19 cellular contexts compared by ENCODE assay signal in the genomic region with DNA sequence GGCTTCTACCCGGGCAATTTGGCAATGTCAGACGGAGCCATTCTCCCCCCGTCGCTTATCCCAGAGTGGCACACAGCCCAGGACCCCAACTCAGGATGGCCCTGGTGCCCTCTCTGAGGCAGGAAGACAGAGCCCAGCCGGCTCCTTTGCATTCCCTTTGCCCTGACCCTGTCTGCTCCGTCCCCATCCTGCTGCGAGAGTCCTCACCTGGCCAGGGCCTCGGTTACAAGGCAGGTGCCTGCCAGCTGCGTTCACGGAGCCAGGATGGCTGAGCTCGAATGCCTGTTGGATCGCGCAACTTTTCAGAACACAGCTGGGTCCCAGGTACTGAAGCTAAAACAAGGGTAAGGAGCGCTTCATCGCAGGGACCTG. TPM values are rescaled to one million over a fixed set of nuclear protein-coding genes. Genes with fewer than 3 reads are reported as not detected.
DNase-seq lines count a peak whose midpoint lies in the region; TF ChIP-seq lines count a peak whose summit lies in the region.
"Had no signal": no experiment of that assay in that cellular context is flagged by ENCODE, and none has a peak within 500 bp of the region (broad histone marks: within the 10 kb centered on the region; RNA-seq: fewer than 3 reads in every experiment).

No MANE protein-coding gene starts in this region.

- TF ChIP-seq CTCF in Loucy (conservative IDR thresholded peaks at IDR 0.05; ENCODE audit: low read length) (no peak), dorsolateral prefrontal cortex (IDR thresholded peaks at IDR 0.05 in 54 of 56, conservative IDR thresholded peaks at IDR 0.05 in 2 of 56; ENCODE audit: low read depth in 1 of 56, partially characterized antibody in 56 of 56) (no peak), neural progenitor cell (IDR thresholded peaks at IDR 0.05) (no peak), osteocyte (IDR thresholded peaks at IDR 0.05) (no peak)

- peak overlapping the region; percentile 87 for H3K9ac ChIP-seq in BLaER1
- peak overlapping the region; percentile 50 for H3K9ac ChIP-seq in Loucy (ENCODE audit: low read depth, low read length, poor library complexity, severe bottlenecking)
- no peak overlapping the region for H3K9ac ChIP-seq in neural progenitor cell
- H3K9ac ChIP-seq: KMS-11, SK-N-SH had no signal

- H3K4me2 ChIP-seq in BLaER1 (peak overlapping the region; percentile 93), Loucy (ENCODE audit: low read depth, low read length, poor library complexity, severe bottlenecking) (peak overlapping the region; percentile 58), neural progenitor cell (no peak overlapping the region)
- H3K4me2 ChIP-seq: A549, KMS-11, SK-N-SH had no signal

- H3K27me3 ChIP-seq in BLaER1 (no peaks in the 10 kb centered on the region), Loucy (ENCODE audit: insufficient read depth, low read length, poor library complexity, severe bottlenecking) (no peaks in the 10 kb centered on the region), dorsolateral prefrontal cortex (no peaks in the 10 kb centered on the region), neural progenitor cell (peaks cover 1% of the 10 kb centered on the region)

- H3K27ac ChIP-seq in BLaER1 (peak overlapping the region; percentile 98), dorsolateral prefrontal cortex (peak overlapping the region in 51 of 59 donors; percentile 10 to 88 (median 69)), neural progenitor cell (no peak overlapping the region)
- H3K27ac ChIP-seq: A549, HL-60, KMS-11 had no signal

- H3K27me3 Mint-ChIP-seq in neural progenitor cell (ENCODE audit: insufficient read depth, low read depth): peaks cover 10% of the 10 kb centered on the region
- peaks cover 5% of the 10 kb centered on the region for H3K27me3 Mint-ChIP-seq in osteocyte (ENCODE audit: unreplicated experiment)

- H3K9me3 Mint-ChIP-seq in neural progenitor cell (no peaks in the 10 kb centered on the region), osteocyte (ENCODE audit: unreplicated experiment) (no peaks in the 10 kb centered on the region)
- H3K9me3 Mint-ChIP-seq: CD4-positive, alpha-beta memory T cell had no signal

- no peaks in the 10 kb centered on the region for H3K79me2 ChIP-seq in Loucy (ENCODE audit: insufficient read depth, low read length)
- no peaks in the 10 kb centered on the region for H3K79me2 ChIP-seq in neural progenitor cell (ENCODE audit: low read depth)

- peaks cover 8% of the 10 kb centered on the region for H3K36me3 ChIP-seq in BLaER1
- H3K36me3 ChIP-seq in Loucy (ENCODE audit: insufficient read depth, low read length): no peaks in the 10 kb centered on the region
- no peaks in the 10 kb centered on the region for H3K36me3 ChIP-seq in neural progenitor cell

- H3K9me3 ChIP-seq in BLaER1: no peaks in the 10 kb centered on the region
- H3K9me3 ChIP-seq in Loucy (ENCODE audit: insufficient read depth, low read depth, low read length): no peaks in the 10 kb centered on the region
- H3K9me3 ChIP-seq in neural progenitor cell (ENCODE audit: low read depth): no peaks in the 10 kb centered on the region
- H3K9me3 ChIP-seq: A549, SK-N-SH had no signal

- H3K27ac Mint-ChIP-seq in neural progenitor cell (peak overlapping the region; percentile 87), osteocyte (ENCODE audit: unreplicated experiment) (no peak overlapping the region)
- H3K27ac Mint-ChIP-seq: CD4-positive, alpha-beta memory T cell had no signal

- peaks cover 97% of the 10 kb centered on the region for H3K4me1 ChIP-seq in BLaER1
- H3K4me1 ChIP-seq in Loucy (ENCODE audit: insufficient read depth, low read length, poor library complexity, severe bottlenecking): peaks cover 50% of the 10 kb centered on the region
- peaks cover 6% of the 10 kb centered on the region for H3K4me1 ChIP-seq in neural progenitor cell
- H3K4me1 ChIP-seq: A549 had no signal

- H3K36me3 Mint-ChIP-seq in neural progenitor cell: no peaks in the 10 kb centered on the region
- no peaks in the 10 kb centered on the region for H3K36me3 Mint-ChIP-seq in osteocyte (ENCODE audit: unreplicated experiment)
- H3K36me3 Mint-ChIP-seq: CD4-positive, alpha-beta memory T cell had no signal

- intact Hi-C loops in dorsolateral prefrontal cortex (cut with DNase I): no loop called here

- H3K4me3 Mint-ChIP-seq in neural progenitor cell (peak overlapping the region; percentile 18), osteocyte (ENCODE audit: unreplicated experiment) (no peak overlapping the region)
- H3K4me3 Mint-ChIP-seq: CD4-positive, alpha-beta memory T cell had no signal

- H3K4me1 Mint-ChIP-seq in neural progenitor cell (peaks cover 70% of the 10 kb centered on the region), osteocyte (ENCODE audit: unreplicated experiment) (peaks cover 27% of the 10 kb centered on the region)
- H3K4me1 Mint-ChIP-seq: CD4-positive, alpha-beta memory T cell had no signal

- DNase-seq in dorsolateral prefrontal cortex: peak in 1 of 10 donors; percentile 29
- no peak for DNase-seq in neural progenitor cell (ENCODE audit: low spot score)
- no peak for DNase-seq in NCI-H128 (lab: John Stamatoyannopoulos, UW; ENCODE audit: unreplicated experiment)
- DNase-seq in DMS53 (lab: John Stamatoyannopoulos, UW): no peak
- DNase-seq in SHP77 (lab: John Stamatoyannopoulos, UW): no peak
- no peak for DNase-seq in osteocyte (ENCODE audit: extremely low spot score, unreplicated experiment)
- DNase-seq: CD4-positive, alpha-beta memory T cell; NCI-H1105 treated with DMSO at 0.1 percent for 48 hours; NCI-H2029 treated with DMSO at 0.1 percent for 48 hours; NCI-H526 treated with DMSO at 0.1 percent for 48 hours; PC-3 had no signal

- H3K9me2 ChIP-seq in Loucy (replicated peaks; ENCODE audit: low read depth, low read length): no peaks in the 10 kb centered on the region
- H3K9me2 ChIP-seq: SK-N-SH had no signal

- H4K20me1 ChIP-seq in BLaER1: no peaks in the 10 kb centered on the region
- no peaks in the 10 kb centered on the region for H4K20me1 ChIP-seq in Loucy (ENCODE audit: insufficient read depth, low read length, poor library complexity, severe bottlenecking)
- H4K20me1 ChIP-seq in neural progenitor cell (ENCODE audit: low read depth): no peaks in the 10 kb centered on the region

- H2AFZ ChIP-seq in Loucy (ENCODE audit: low read length) (no peak overlapping the region), neural progenitor cell (replicated peaks) (no peak overlapping the region)

- H3K4me3 ChIP-seq in BLaER1: peak overlapping the region; percentile 62
- H3K4me3 ChIP-seq in Loucy (ENCODE audit: low read length, poor library complexity, severe bottlenecking): no peak overlapping the region
- H3K4me3 ChIP-seq in dorsolateral prefrontal cortex: no peak overlapping the region
- no peak overlapping the region for H3K4me3 ChIP-seq in neural progenitor cell
- H3K4me3 ChIP-seq: A549 had no signal

- H3F3A ChIP-seq in Loucy (ENCODE audit: low read depth) (no peaks in the 10 kb centered on the region; the same call in 1 of the 2 replicates), neural progenitor cell (ENCODE audit: low read depth) (no peaks in the 10 kb centered on the region)

RNA-seq across cellular contexts. Expression of gene LRTM2, which starts 18.6 kb away (rescaled TPM):
- 10 to 100 TPM in 119 of 120 experiments, 1 to 10 TPM in 1; 8.0 to 46.0 (median 27.9) TPM for total RNA-seq in dorsolateral prefrontal cortex
- total RNA-seq in neural progenitor cell (ENCODE audit: low replicate concordance): 0.09 TPM in 1 of 2 replicates, not detected in the other
- not detected in 2 replicates for total RNA-seq in osteocyte
- total RNA-seq: CD4-positive, alpha-beta memory T cell; Daoy; H1; PC-3 had no signal
